Comparison of ENCODE assay signal across 13 cellular contexts in the genomic region with DNA sequence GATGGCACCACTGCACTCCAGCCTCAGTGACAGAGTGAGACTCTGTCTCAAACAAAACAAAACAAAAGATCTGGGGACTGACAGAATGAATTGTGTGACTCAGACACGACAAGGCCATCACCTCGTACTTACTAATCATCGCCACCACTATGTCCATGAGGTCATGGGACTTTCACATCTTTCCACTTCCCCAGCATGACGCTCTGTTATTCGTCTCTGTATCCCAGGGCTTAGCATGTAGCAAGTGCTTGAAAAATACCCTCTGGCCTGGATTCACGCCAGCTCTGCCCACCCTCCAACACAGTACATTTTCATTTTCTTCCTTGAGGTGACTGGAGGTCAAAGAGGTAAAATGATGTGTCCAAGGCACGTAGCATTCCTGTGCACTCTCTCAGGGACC.
DNase-seq lines count a peak whose midpoint lies in the region; ATAC-seq and TF ChIP-seq lines count a peak whose summit lies in the region.
"Had no signal": no experiment of that assay in that cellular context is flagged by ENCODE, and none has a peak within 500 bp of the region (broad histone marks: within the 10 kb centered on the region; RNA-seq: fewer than 3 reads in every experiment).

No MANE protein-coding gene starts in this region.

- peaks cover 48% of the 10 kb centered on the region for H3K4me1 Mint-ChIP-seq in T-helper 1 cell treated with Interleukin-12 subunit alpha and Interleukin-12 subunit beta and Interleukin-4 antibody, amounts not matched to agents 30 μg/mL and 1 μg/mL, for 36 hours (ENCODE audit: low read depth)
- peaks cover 18% of the 10 kb centered on the region in 2 donors for H3K4me1 Mint-ChIP-seq in effector memory CD8-positive, alpha-beta T cell (ENCODE audit: low read depth in 2 of 2)
- H3K4me1 Mint-ChIP-seq in stimulated activated memory B cell treated with anti-CD40 and anti-IgM and Interleukin-4, amounts not matched to agents 10 μg/mL and 1 μg/mL and 100 μg/mL, for 72 hours, result peaks cover 29% of the 10 kb centered on the region

- DNase-seq in activated T-cell treated with anti-CD3 and anti-CD28 coated beads for 24 hours (ENCODE audit: low read depth), result peak; percentile 42
- DNase-seq in activated T-cell treated with anti-CD3 and anti-CD28 coated beads for 4 hours, result no peak
- peak in 1 of 3 experiments; percentile 12 for DNase-seq in effector memory CD8-positive, alpha-beta T cell
- DNase-seq in HK-2 (ENCODE audit: unreplicated experiment), result no peak
- DNase-seq in NCI-H2081 (lab: John Stamatoyannopoulos, UW), result no peak
- DNase-seq: naive B cell, NCI-H187, small intestine, substantia nigra had no signal

- H3K27me3 Mint-ChIP-seq in T-helper 1 cell treated with Interleukin-12 subunit alpha and Interleukin-12 subunit beta and Interleukin-4 antibody, amounts not matched to agents 30 μg/mL and 1 μg/mL, for 36 hours (ENCODE audit: low read depth), result no peaks in the 10 kb centered on the region
- no peaks in the 10 kb centered on the region for H3K27me3 Mint-ChIP-seq in effector memory CD8-positive, alpha-beta T cell
- no peaks in the 10 kb centered on the region for H3K27me3 Mint-ChIP-seq in stimulated activated memory B cell treated with anti-CD40 and anti-IgM and Interleukin-4, amounts not matched to agents 10 μg/mL and 1 μg/mL and 100 μg/mL, for 72 hours
- H3K27me3 Mint-ChIP-seq: naive B cell had no signal

- H3K4me3 Mint-ChIP-seq in T-helper 1 cell treated with Interleukin-12 subunit alpha and Interleukin-12 subunit beta and Interleukin-4 antibody, amounts not matched to agents 30 μg/mL and 1 μg/mL, for 36 hours, result no peak overlapping the region
- peak overlapping the region in 1 of 2 donors; percentile 43 for H3K4me3 Mint-ChIP-seq in effector memory CD8-positive, alpha-beta T cell
- H3K4me3 Mint-ChIP-seq in stimulated activated memory B cell treated with anti-CD40 and anti-IgM and Interleukin-4, amounts not matched to agents 10 μg/mL and 1 μg/mL and 100 μg/mL, for 72 hours, result no peak overlapping the region

- H3K36me3 Mint-ChIP-seq in T-helper 1 cell treated with Interleukin-12 subunit alpha and Interleukin-12 subunit beta and Interleukin-4 antibody, amounts not matched to agents 30 μg/mL and 1 μg/mL, for 36 hours (ENCODE audit: low read depth), result peaks cover 18% of the 10 kb centered on the region
- peaks cover 11% of the 10 kb centered on the region for H3K36me3 Mint-ChIP-seq in effector memory CD8-positive, alpha-beta T cell (ENCODE audit: insufficient read depth)
- H3K36me3 Mint-ChIP-seq in stimulated activated memory B cell treated with anti-CD40 and anti-IgM and Interleukin-4, amounts not matched to agents 10 μg/mL and 1 μg/mL and 100 μg/mL, for 72 hours, result peaks cover 58% of the 10 kb centered on the region
- H3K36me3 Mint-ChIP-seq: brain had no signal

- peak overlapping the region; percentile 82 for H3K27ac Mint-ChIP-seq in T-helper 1 cell treated with Interleukin-12 subunit alpha and Interleukin-12 subunit beta and Interleukin-4 antibody, amounts not matched to agents 30 μg/mL and 1 μg/mL, for 36 hours
- peak overlapping the region in 1 of 2 donors; percentile 92 for H3K27ac Mint-ChIP-seq in effector memory CD8-positive, alpha-beta T cell
- peak overlapping the region; percentile 88 for H3K27ac Mint-ChIP-seq in stimulated activated memory B cell treated with anti-CD40 and anti-IgM and Interleukin-4, amounts not matched to agents 10 μg/mL and 1 μg/mL and 100 μg/mL, for 72 hours
- H3K27ac Mint-ChIP-seq: brain had no signal

- ATAC-seq in effector memory CD8-positive, alpha-beta T cell (replicated peaks), result peak; percentile 89
- peak; percentile 89 for ATAC-seq in stimulated activated memory B cell treated with anti-CD40 and anti-IgM and Interleukin-4, amounts not matched to agents 10 μg/mL and 1 μg/mL and 100 μg/mL, for 72 hours
- no peak for ATAC-seq in SK-N-SH treated with all-trans-retinoic acid at 6 μM for 48 hours

- H3K9me3 Mint-ChIP-seq in T-helper 1 cell treated with Interleukin-12 subunit alpha and Interleukin-12 subunit beta and Interleukin-4 antibody, amounts not matched to agents 30 μg/mL and 1 μg/mL, for 36 hours, result peaks cover 5% of the 10 kb centered on the region
- peaks cover 0 to 2% of the 10 kb centered on the region in 2 donors for H3K9me3 Mint-ChIP-seq in effector memory CD8-positive, alpha-beta T cell
- H3K9me3 Mint-ChIP-seq in stimulated activated memory B cell treated with anti-CD40 and anti-IgM and Interleukin-4, amounts not matched to agents 10 μg/mL and 1 μg/mL and 100 μg/mL, for 72 hours, result peaks cover 6% of the 10 kb centered on the region

TF ChIP-seq in SK-N-SH treated with all-trans-retinoic acid at 6 μM for 48 hours, 23 proteins besides CTCF, POLR2A, EP300 and RAD21 (continues in another document):
- TF ChIP-seq ZNF565 (CRISPR knock-in tag; conservative IDR thresholded peaks at IDR 0.05; ENCODE audit: low read depth) (no peak), ZNF70 (CRISPR knock-in tag; IDR thresholded peaks at IDR 0.05) (no peak), ZFP3 (CRISPR knock-in tag; IDR thresholded peaks at IDR 0.05) (no peak), PPARA (CRISPR knock-in tag; IDR thresholded peaks at IDR 0.05; ENCODE audit: borderline replicate concordance) (no peak), OSR1 (CRISPR knock-in tag; IDR thresholded peaks at IDR 0.05) (no peak), CSDC2 (CRISPR knock-in tag; IDR thresholded peaks at IDR 0.05) (no peak), RARB (CRISPR knock-in tag; IDR thresholded peaks at IDR 0.05) (no peak), TCF4 (CRISPR knock-in tag; IDR thresholded peaks at IDR 0.05; ENCODE audit: borderline replicate concordance) (no peak), BACH2 (CRISPR knock-in tag; IDR thresholded peaks at IDR 0.05; ENCODE audit: borderline replicate concordance) (no peak), ZC3H10 (CRISPR knock-in tag; IDR thresholded peaks at IDR 0.05) (no peak), SNAI2 (CRISPR knock-in tag; IDR thresholded peaks at IDR 0.05) (no peak), ISL1 (CRISPR knock-in tag; IDR thresholded peaks at IDR 0.05) (no peak), GLIS3 (CRISPR knock-in tag; IDR thresholded peaks at IDR 0.05) (no peak), ESRRG (CRISPR knock-in tag; IDR thresholded peaks at IDR 0.05) (no peak)
- TF ChIP-seq, protein P1, sequence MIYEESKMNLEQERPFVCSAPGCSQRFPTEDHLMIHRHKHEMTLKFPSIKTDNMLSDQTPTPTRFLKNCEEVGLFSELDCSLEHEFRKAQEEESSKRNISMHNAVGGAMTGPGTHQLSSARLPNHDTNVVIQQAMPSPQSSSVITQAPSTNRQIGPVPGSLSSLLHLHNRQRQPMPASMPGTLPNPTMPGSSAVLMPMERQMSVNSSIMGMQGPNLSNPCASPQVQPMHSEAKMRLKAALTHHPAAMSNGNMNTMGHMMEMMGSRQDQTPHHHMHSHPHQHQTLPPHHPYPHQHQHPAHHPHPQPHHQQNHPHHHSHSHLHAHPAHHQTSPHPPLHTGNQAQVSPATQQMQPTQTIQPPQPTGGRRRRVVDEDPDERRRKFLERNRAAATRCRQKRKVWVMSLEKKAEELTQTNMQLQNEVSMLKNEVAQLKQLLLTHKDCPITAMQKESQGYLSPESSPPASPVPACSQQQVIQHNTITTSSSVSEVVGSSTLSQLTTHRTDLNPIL (CRISPR knock-in tag; IDR thresholded peaks at IDR 0.05; ENCODE audit: low read depth), result no peak
- TF ChIP-seq, protein P2, sequence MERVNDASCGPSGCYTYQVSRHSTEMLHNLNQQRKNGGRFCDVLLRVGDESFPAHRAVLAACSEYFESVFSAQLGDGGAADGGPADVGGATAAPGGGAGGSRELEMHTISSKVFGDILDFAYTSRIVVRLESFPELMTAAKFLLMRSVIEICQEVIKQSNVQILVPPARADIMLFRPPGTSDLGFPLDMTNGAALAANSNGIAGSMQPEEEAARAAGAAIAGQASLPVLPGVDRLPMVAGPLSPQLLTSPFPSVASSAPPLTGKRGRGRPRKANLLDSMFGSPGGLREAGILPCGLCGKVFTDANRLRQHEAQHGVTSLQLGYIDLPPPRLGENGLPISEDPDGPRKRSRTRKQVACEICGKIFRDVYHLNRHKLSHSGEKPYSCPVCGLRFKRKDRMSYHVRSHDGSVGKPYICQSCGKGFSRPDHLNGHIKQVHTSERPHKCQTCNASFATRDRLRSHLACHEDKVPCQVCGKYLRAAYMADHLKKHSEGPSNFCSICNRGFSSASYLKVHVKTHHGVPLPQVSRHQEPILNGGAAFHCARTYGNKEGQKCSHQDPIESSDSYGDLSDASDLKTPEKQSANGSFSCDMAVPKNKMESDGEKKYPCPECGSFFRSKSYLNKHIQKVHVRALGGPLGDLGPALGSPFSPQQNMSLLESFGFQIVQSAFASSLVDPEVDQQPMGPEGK (CRISPR knock-in tag; IDR thresholded peaks at IDR 0.05; ENCODE audit: borderline replicate concordance), result no peak
- TF ChIP-seq, protein P3, sequence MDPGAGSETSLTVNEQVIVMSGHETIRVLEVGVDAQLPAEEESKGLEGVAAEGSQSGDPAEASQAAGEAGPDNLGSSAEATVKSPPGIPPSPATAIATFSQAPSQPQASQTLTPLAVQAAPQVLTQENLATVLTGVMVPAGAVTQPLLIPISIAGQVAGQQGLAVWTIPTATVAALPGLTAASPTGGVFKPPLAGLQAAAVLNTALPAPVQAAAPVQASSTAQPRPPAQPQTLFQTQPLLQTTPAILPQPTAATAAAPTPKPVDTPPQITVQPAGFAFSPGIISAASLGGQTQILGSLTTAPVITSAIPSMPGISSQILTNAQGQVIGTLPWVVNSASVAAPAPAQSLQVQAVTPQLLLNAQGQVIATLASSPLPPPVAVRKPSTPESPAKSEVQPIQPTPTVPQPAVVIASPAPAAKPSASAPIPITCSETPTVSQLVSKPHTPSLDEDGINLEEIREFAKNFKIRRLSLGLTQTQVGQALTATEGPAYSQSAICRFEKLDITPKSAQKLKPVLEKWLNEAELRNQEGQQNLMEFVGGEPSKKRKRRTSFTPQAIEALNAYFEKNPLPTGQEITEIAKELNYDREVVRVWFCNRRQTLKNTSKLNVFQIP (CRISPR knock-in tag; IDR thresholded peaks at IDR 0.05; ENCODE audit: borderline replicate concordance, low read depth), result no peak
